Comparison of ENCODE assay signal across 1 cellular context in the genomic region with DNA sequence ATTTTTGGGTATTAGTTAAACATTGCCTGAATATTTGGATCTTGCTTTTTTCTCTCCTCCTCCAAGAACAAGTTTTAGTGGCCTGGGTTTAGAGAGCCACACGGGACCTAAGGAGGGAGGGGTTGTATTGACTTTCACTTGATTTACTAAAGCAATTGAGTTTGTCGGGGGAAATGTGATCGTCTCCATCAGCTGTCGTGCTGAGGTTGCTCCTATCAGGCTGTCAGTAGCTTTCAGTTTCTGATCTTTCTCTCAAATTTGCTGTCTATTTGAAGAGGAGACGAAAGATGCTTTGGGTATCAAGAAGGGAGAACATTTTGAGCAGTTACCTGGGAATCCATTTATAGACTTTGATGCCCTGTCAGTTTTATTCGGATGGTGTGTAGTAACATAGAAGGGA.
TF ChIP-seq lines count a peak whose summit lies in the region.

No MANE protein-coding gene starts in this region.

TF ChIP-seq in SK-N-SH, 30 proteins besides CTCF, POLR2A, EP300 and RAD21 (continued from another document):
- TF ChIP-seq, protein P1, sequence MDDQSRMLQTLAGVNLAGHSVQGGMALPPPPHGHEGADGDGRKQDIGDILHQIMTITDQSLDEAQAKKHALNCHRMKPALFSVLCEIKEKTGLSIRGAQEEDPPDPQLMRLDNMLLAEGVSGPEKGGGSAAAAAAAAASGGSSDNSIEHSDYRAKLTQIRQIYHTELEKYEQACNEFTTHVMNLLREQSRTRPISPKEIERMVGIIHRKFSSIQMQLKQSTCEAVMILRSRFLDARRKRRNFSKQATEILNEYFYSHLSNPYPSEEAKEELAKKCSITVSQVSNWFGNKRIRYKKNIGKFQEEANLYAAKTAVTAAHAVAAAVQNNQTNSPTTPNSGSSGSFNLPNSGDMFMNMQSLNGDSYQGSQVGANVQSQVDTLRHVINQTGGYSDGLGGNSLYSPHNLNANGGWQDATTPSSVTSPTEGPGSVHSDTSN (IDR thresholded peaks at IDR 0.05), result no peak
TF ChIP-seq in SK-N-SH: peak in this region for 0.
